ENCODE assay signal across 8 cellular contexts in the genomic region with DNA sequence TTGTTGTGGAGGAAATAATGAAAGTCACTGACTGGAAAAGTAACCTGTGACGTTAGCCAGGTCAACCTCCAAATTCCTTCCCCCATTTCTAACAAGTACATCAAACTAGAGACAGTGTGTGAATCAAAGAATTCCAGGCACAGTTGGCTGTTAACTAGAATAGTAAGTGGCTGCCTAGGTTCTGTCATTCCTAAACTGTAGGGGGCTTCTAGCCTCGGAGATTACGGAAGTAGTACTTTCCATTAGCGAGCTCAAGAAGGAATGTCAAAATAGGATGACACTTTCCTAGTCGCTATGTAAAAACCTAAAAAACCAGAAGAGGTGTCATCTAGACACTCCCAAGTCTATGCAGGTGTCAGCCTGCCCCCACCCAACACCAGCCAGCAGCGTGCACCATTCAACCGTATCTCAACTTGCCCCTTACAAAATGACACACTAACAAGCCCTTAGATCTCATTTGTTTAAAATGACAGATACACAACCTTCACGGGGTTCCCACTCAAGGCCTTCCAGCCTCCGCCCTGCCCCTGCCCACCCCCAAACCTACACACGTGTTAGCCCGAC. TPM values are rescaled to one million over a fixed set of nuclear protein-coding genes. Genes with fewer than 3 reads are reported as not detected.
DNase-seq lines count a peak whose midpoint lies in the region; ATAC-seq and TF ChIP-seq lines count a peak whose summit lies in the region.

No MANE protein-coding gene starts in this region.

- H3K4me3 Mint-ChIP-seq in T-cell = peak overlapping the region; percentile 92 to 98 (median 93)

- no peaks in the 10 kb centered on the region for H3K36me3 Mint-ChIP-seq in T-cell

- WGBS in ovary, 3 donors = 0 to 1% (median 0%) methylated on average over 11 of the region's 11 CpGs

- H3K4me1 ChIP-seq in ovary (ENCODE audit: insufficient read depth) = peaks cover 8% of the 10 kb centered on the region

- no peak for TF ChIP-seq POLR2A in ovary (IDR thresholded peaks at IDR 0.05)

- H3K4me1 Mint-ChIP-seq in T-cell = peaks cover 27 to 32% (median 28%) of the 10 kb centered on the region in 3 donors

- H3K4me3 ChIP-seq in fibroblast of mammary gland (ENCODE audit: control insufficient read depth, low read depth, low read length) (peak overlapping the region; percentile 95), ovary (peak overlapping the region; percentile 66)

- H3K27ac ChIP-seq in ovary = peak overlapping the region; percentile 94 to 97

- POLR2A ChIA-PET in T-cell (lab: Charles Lee) = interaction anchor here in 1 of 2 donors (0.6 kb wide), 1 partner anchor 301 kb away, joined by 3 read pairs; no protein-coding TSS in a partner anchor

- TF ChIP-seq CTCF in fibroblast of mammary gland (conservative IDR thresholded peaks at IDR 0.05; ENCODE audit: control insufficient read depth, insufficient read depth, low read depth, low read length) = peak; percentile 24
- TF ChIP-seq CTCF in ovary (IDR thresholded peaks at IDR 0.05) = no peak

- H3K27me3 ChIP-seq in ovary = no peaks in the 10 kb centered on the region

- no peaks in the 10 kb centered on the region for H3K9me3 Mint-ChIP-seq in T-cell

- no peaks in the 10 kb centered on the region for H3K36me3 ChIP-seq in ovary

- peak; percentile 51 for DNase-seq in activated CD8-positive, alpha-beta memory T cell treated with anti-CD3 and anti-CD28 coated beads, Interleukin-2, amount 50 U/mL, for 24 hours (ENCODE audit: extremely low read depth)
- DNase-seq in activated CD8-positive, alpha-beta memory T cell treated with anti-CD3 and anti-CD28 coated beads for 24 hours = no peak
- DNase-seq in T-cell = peak in 2 of 34 experiments; percentile 72 to 73
- DNase-seq in fibroblast of mammary gland (ENCODE audit: low read depth) = peak; percentile 40
- DNase-seq in ovary = no peak
- DNase-seq in stimulated activated CD4-positive, alpha-beta T cell treated with anti-CD3 and anti-CD28 coated beads, Interleukin-4, amount 100 ng/mL, for 1 hour = no peak
- DNase-seq in NCI-H2107 treated with DMSO at 0.1 percent for 48 hours (lab: John Stamatoyannopoulos, UW; ENCODE audit: unreplicated experiment) = no peak

- intact Hi-C loops in ovary (cut with DNase I) = loop anchor here in 1 of 4 donors (10.0 kb wide), 1 partner anchor 210 kb away; no protein-coding TSS in a partner anchor

- H3K27me3 Mint-ChIP-seq in T-cell = no peaks in the 10 kb centered on the region

- no peak for TF ChIP-seq EP300 in ovary (IDR thresholded peaks at IDR 0.05)

- H3K27ac Mint-ChIP-seq in T-cell = peak overlapping the region; percentile 90 to 96

- peak; percentile 24 for ATAC-seq in HG03469 (IDR thresholded peaks at IDR 0.05; ENCODE audit: unreplicated experiment)
- ATAC-seq in T-cell (replicated peaks in 1 of 4) = no peak

- H3K9me3 ChIP-seq in ovary = no peaks in the 10 kb centered on the region

- CTCF ChIA-PET in T-cell (lab: Charles Lee) = interaction anchor here in 1 of 2 donors (0.6 to 0.7 kb wide), 2 partner anchors 116 to 297 kb away, joined by 3 to 4 read pairs; partner anchors contain the start of gene CHP1

RNA-seq across cellular contexts. Expression of gene INO80, which starts 0.9 kb away (rescaled TPM):
- 10 to 100 TPM; 31.3 to 34.7 (median 33.7) TPM for total RNA-seq in T-cell
- total RNA-seq in ovary = 10 to 100 TPM; 12.0 to 36.0 (median 21.4) TPM
- polyA plus RNA-seq in ovary = 10 to 100 TPM; 14.5 to 15.2 TPM

Comparison
In these comparisons a context has a peak if more than half of its experiments do, and no peak if none do; other contexts are left out.
1. DNase-seq: peak in activated CD8-positive, alpha-beta memory T cell treated with anti-CD3 and anti-CD28 coated beads, Interleukin-2, amount 50 U/mL, for 24 hours (single experiment) and fibroblast of mammary gland (single experiment); none in activated CD8-positive, alpha-beta memory T cell treated with anti-CD3 and anti-CD28 coated beads for 24 hours (single experiment), ovary (0 of 5), stimulated activated CD4-positive, alpha-beta T cell treated with anti-CD3 and anti-CD28 coated beads, Interleukin-4, amount 100 ng/mL, for 1 hour (single experiment) and NCI-H2107 treated with DMSO at 0.1 percent for 48 hours (single experiment).